ENCODE assay signal across 8 cellular contexts in genomic region chr3:159988617-159989251, GRCh38. TPM values are rescaled to one million over a fixed set of nuclear protein-coding genes. Genes with fewer than 3 reads are reported as not detected.
DNase-seq lines count a peak whose midpoint lies in the region; TF ChIP-seq lines count a peak whose summit lies in the region.

Gene IL12A, plus strand, starts transcription at chr3:159988835.

- H3K9me3 ChIP-seq in skeletal muscle satellite cell (replicated peaks; ENCODE audit: low read length) = no peaks in the 10 kb centered on the region

- TF ChIP-seq CTCF in GM10266 (IDR thresholded peaks at IDR 0.05; ENCODE audit: control insufficient read depth, insufficient read depth, low read depth, missing control alignments) = peak; percentile 94
- peak; percentile 80 for TF ChIP-seq CTCF in LNCAP (IDR thresholded peaks at IDR 0.05)

- peak within 1 kb of the TSS; percentile 81 for H3K9ac ChIP-seq in skeletal muscle satellite cell (ENCODE audit: low read depth, low read length)

- H3K4me3 ChIP-seq in iPS-11a (ENCODE audit: low read depth, low read length) (peak within 1 kb of the TSS; percentile 52), skeletal muscle satellite cell (ENCODE audit: low read length) (peak within 1 kb of the TSS; percentile 78)

- DNase-seq in GM10266 (ENCODE audit: extremely low spot score) (peak; percentile 84), H4 (ENCODE audit: low spot score) (peak; percentile 72), T-helper 2 cell (peak; percentile 67 to 89 (median 74)), astrocyte of the hippocampus (ENCODE audit: low read depth, low spot score) (peak; percentile 89), NCI-H1105 (lab: John Stamatoyannopoulos, UW) (no peak)

- peak within 1 kb of the TSS; percentile 97 for H3K4me2 ChIP-seq in skeletal muscle satellite cell (ENCODE audit: low read length)

- peaks cover 31% of the 10 kb centered on the region for H3K4me1 ChIP-seq in skeletal muscle satellite cell (ENCODE audit: control insufficient read depth, insufficient read depth, low read length)

- H3K36me3 ChIP-seq in skeletal muscle satellite cell (ENCODE audit: insufficient read depth, low read length) = no peaks in the 10 kb centered on the region

- no peaks in the 10 kb centered on the region for H3K27me3 ChIP-seq in skeletal muscle satellite cell (ENCODE audit: control insufficient read depth, insufficient read depth, low read length)

RNA-seq across cellular contexts. Expression of gene IL12A, which starts in this region (rescaled TPM):
- 0.66 and 2.1 TPM in 2 replicates for total RNA-seq in H4 (2014; rRNA removed; shearing (Covaris generic))
- 1.1 and 1.5 TPM in 2 replicates for total RNA-seq in skeletal muscle satellite cell (2012; rRNA removed)
